In genomic region chr21:41620982-41621381, GRCh38 we compare ENCODE assay signal across 28 cellular contexts.
DNase-seq lines count a peak whose midpoint lies in the region; ATAC-seq and TF ChIP-seq lines count a peak whose summit lies in the region.
"Had no signal": no experiment of that assay in that cellular context is flagged by ENCODE, and none has a peak within 500 bp of the region (broad histone marks: within the 10 kb centered on the region; RNA-seq: fewer than 3 reads in every experiment).

No MANE protein-coding gene starts in this region.

- CTCF ChIA-PET in BJ (lab: Yijun Ruan, JAX), result interaction anchor here (0.9 to 1.5 kb wide), 2 partner anchors 8 to 157 kb away, joined by 4 to 7 read pairs; no protein-coding TSS in a partner anchor

- ATAC-seq in RWPE2 (ENCODE audit: low read depth), result peak; percentile 63; the same call in 2 of the 3 replicates
- no peak for ATAC-seq in effector memory CD8-positive, alpha-beta T cell (replicated peaks)
- no peak for ATAC-seq in GM18517 (IDR thresholded peaks at IDR 0.05; ENCODE audit: unreplicated experiment)

- DNase-seq in BJ (ENCODE audit: low read depth) (peak; percentile 45), RWPE2 (ENCODE audit: low spot score) (no peak), fibroblast of mammary gland (ENCODE audit: low read depth) (peak; percentile 83), posterior vena cava (ENCODE audit: low spot score) (peak; percentile 42), activated T-cell treated with anti-CD3 and anti-CD28 coated beads for 4 hours (no peak), OCI-M2 (lab: John Stamatoyannopoulos, UW; ENCODE audit: unreplicated experiment) (no peak)
- DNase-seq in effector memory CD8-positive, alpha-beta T cell, result no peak
- DNase-seq: activated B cell treated with CpG ODN at 0.5 μM for 24 hours; activated CD4-positive, alpha-beta T cell treated with anti-CD3 and anti-CD28 coated beads, Interleukin-2, amount 50 U/mL, for 4 hours; activated CD8-positive, alpha-beta memory T cell treated with anti-CD3 and anti-CD28 coated beads, Interleukin-2, amount 50 U/mL, for 4 hours; activated effector memory CD4-positive, alpha-beta T cell treated with Interleukin-2 at 50 U/mL for 16 hours; CD4-positive, CD25-positive, alpha-beta regulatory T cell; effector CD8-positive, alpha-beta T cell; head of caudate nucleus; KG1; NCI-H1436; NCI-H2107; retina; SHP77; stimulated activated CD4-positive, alpha-beta T cell treated with anti-CD3 and anti-CD28 coated beads, Interleukin-12 subunit alpha, Interleukin-12 subunit beta, amount 100 ng/mL, for 4 hours; stimulated activated CD4-positive, alpha-beta T cell treated with anti-CD3 and anti-CD28 coated beads, Interleukin-4, amount 100 ng/mL, for 24 hours; stimulated activated naive CD4-positive, alpha-beta T cell; T1000 had no signal

- POLR2A ChIA-PET in BJ (lab: Charles Lee), result no interaction called here

- no peaks in the 10 kb centered on the region for H3K9me3 ChIP-seq in RWPE2 (ENCODE audit: severe bottlenecking)
- H3K9me3 ChIP-seq: esophagus muscularis mucosa, thoracic aorta had no signal

- TF ChIP-seq CTCF in BJ (IDR thresholded peaks at IDR 0.05; ENCODE audit: insufficient read depth, low read depth, low read length), result no peak
- TF ChIP-seq CTCF in RWPE2 (IDR thresholded peaks at IDR 0.05; ENCODE audit: poor library complexity, severe bottlenecking), result no peak
- no peak for TF ChIP-seq CTCF in fibroblast of mammary gland (conservative IDR thresholded peaks at IDR 0.05; ENCODE audit: control insufficient read depth, insufficient read depth, low read depth, low read length)

- H3K27me3 Mint-ChIP-seq in effector memory CD8-positive, alpha-beta T cell, result peaks cover 51 to 94% of the 10 kb centered on the region in 2 donors

- H3K36me3 ChIP-seq in BJ (ENCODE audit: control insufficient read depth, insufficient read depth, low read length), result no peaks in the 10 kb centered on the region
- H3K36me3 ChIP-seq in RWPE2 (ENCODE audit: low read depth), result no peaks in the 10 kb centered on the region
- H3K36me3 ChIP-seq: esophagus muscularis mucosa, thoracic aorta had no signal

- H3K4me3 ChIP-seq in BJ (ENCODE audit: low read depth, low read length), result no peak overlapping the region
- no peak overlapping the region for H3K4me3 ChIP-seq in RWPE2 (ENCODE audit: severe bottlenecking)
- H3K4me3 ChIP-seq in fibroblast of mammary gland (ENCODE audit: control insufficient read depth, low read depth, low read length), result no peak overlapping the region
- H3K4me3 ChIP-seq: esophagus muscularis mucosa, thoracic aorta had no signal

- H3K9me3 Mint-ChIP-seq in effector memory CD8-positive, alpha-beta T cell, result no peaks in the 10 kb centered on the region
- H3K9me3 Mint-ChIP-seq: activated B cell treated with CpG ODN at 0.5 μM for 24 hours, memory B cell had no signal

- H3K4me1 ChIP-seq in RWPE2 (ENCODE audit: insufficient read depth, poor library complexity, severe bottlenecking), result peaks cover 20% of the 10 kb centered on the region

- H3K4me3 Mint-ChIP-seq in effector memory CD8-positive, alpha-beta T cell, result no peak overlapping the region
- H3K4me3 Mint-ChIP-seq: activated B cell treated with CpG ODN at 0.5 μM for 24 hours; brain; CD4-positive, CD25-positive, alpha-beta regulatory T cell; memory B cell had no signal

- H3K27ac Mint-ChIP-seq in effector memory CD8-positive, alpha-beta T cell, result no peak overlapping the region
- H3K27ac Mint-ChIP-seq: activated B cell treated with CpG ODN at 0.5 μM for 24 hours; brain; CD4-positive, CD25-positive, alpha-beta regulatory T cell; memory B cell had no signal

- H3K27ac ChIP-seq in RWPE2 (ENCODE audit: poor library complexity, severe bottlenecking), result peak overlapping the region; percentile 22
- H3K27ac ChIP-seq: esophagus muscularis mucosa, thoracic aorta had no signal

- peaks cover 0 to 5% of the 10 kb centered on the region in 2 donors for H3K4me1 Mint-ChIP-seq in effector memory CD8-positive, alpha-beta T cell (ENCODE audit: low read depth in 2 of 2)
- H3K4me1 Mint-ChIP-seq: activated B cell treated with CpG ODN at 0.5 μM for 24 hours; CD4-positive, CD25-positive, alpha-beta regulatory T cell; memory B cell had no signal

- H3K27me3 ChIP-seq in BJ (ENCODE audit: control insufficient read depth, insufficient read depth, low read length) (no peaks in the 10 kb centered on the region; the same call in 1 of the 2 replicates), RWPE2 (ENCODE audit: insufficient read depth, poor library complexity, severe bottlenecking) (no peaks in the 10 kb centered on the region)

- no peaks in the 10 kb centered on the region for H3K36me3 Mint-ChIP-seq in effector memory CD8-positive, alpha-beta T cell (ENCODE audit: insufficient read depth)
- H3K36me3 Mint-ChIP-seq: brain; CD4-positive, CD25-positive, alpha-beta regulatory T cell; memory B cell had no signal

- intact Hi-C loops in posterior vena cava (cut with DNase I), result no loop called here

Comparison
In these comparisons a context has a peak if more than half of its experiments do, and no peak if none do; other contexts are left out.
1. DNase-seq: peak in BJ (single experiment), fibroblast of mammary gland (single experiment) and posterior vena cava (single experiment); none in RWPE2 (single experiment), activated T-cell treated with anti-CD3 and anti-CD28 coated beads for 4 hours (single experiment), effector memory CD8-positive, alpha-beta T cell (0 of 3) and OCI-M2 (single experiment).